ENCODE assay signal across 1 cellular context in genomic region chr13:33483471-33483870, GRCh38.
TF ChIP-seq lines count a peak whose summit lies in the region.

No MANE protein-coding gene starts in this region.

TF ChIP-seq in IMR-90, 13 proteins besides CTCF, POLR2A, EP300 and RAD21:
- TF ChIP-seq NFE2L2 (IDR thresholded peaks at IDR 0.05; ENCODE audit: low read depth, low read length) (no peak), CEBPB (IDR thresholded peaks at IDR 0.05; ENCODE audit: low read depth, low read length) (no peak), FOS (IDR thresholded peaks at IDR 0.05; ENCODE audit: low read depth, low read length) (no peak), MAFK (IDR thresholded peaks at IDR 0.05; ENCODE audit: low read depth, low read length) (no peak), RFX5 (IDR thresholded peaks at IDR 0.05; ENCODE audit: low read depth, low read length) (no peak)
